In the genomic region with DNA sequence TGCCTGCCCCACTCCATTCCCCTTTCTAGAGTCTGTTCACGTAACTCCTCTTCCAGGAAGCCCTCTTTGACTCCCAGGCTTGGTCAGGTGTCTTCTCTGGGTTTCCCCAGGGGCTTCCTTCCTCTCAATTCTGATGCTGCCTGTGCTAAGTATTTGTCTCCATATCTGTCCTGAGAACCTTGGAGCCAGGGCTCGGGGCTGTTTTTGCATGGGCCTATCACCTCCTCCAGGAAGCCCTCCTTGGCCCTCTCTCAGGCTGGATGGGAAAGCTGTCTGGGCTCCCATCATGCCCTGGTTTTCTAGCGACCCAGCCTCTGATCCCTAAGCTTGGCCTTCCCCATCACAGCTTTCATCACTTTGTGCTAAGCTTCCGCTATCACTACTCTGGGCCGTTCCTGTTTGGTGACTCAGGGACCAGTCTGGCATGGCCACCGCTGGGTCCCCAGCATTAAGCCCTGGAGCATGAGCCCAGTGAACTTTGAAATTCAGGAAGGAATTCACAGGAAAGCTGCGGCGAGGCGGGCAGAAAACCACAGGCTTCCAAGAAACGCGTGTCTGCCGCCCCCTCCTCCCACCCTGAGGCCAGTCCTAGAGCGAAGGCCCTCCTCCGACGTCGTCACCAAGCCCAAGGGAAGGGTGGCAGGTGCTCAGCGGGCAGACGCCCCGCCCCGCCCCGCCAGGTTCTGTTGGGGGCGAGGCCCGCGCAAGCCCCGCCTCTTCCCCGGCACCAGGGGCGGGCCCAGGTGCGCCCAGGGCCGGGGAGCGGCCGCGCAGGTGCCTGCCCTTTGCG, we compare ENCODE assay signal across 8 cellular contexts. TPM values are rescaled to one million over a fixed set of nuclear protein-coding genes. Genes with fewer than 3 reads are reported as not detected.
A peak's percentile ranks its signal among the peaks of the same experiment; 100 is the strongest.
DNase-seq lines count a peak whose midpoint lies in the region; ATAC-seq and TF ChIP-seq lines count a peak whose summit lies in the region.

No MANE protein-coding gene starts in this region.

- peak overlapping the region; percentile 75 for H3K4me2 ChIP-seq in OCI-LY7 (ENCODE audit: low read length)

- CTCF ChIA-PET in OCI-LY7 (lab: Charles Lee; ENCODE audit: unreplicated experiment): no interaction called here

- BruUV-seq in OCI-LY7 (replicated peaks; lab: Mats Ljungman, UMichigan): no TSS peak

- H3K36me3 ChIP-seq in OCI-LY7 (ENCODE audit: insufficient read depth, low read length) (no peaks in the 10 kb centered on the region), upper lobe of right lung (no peaks in the 10 kb centered on the region)

- H3K4me1 ChIP-seq in OCI-LY7 (ENCODE audit: insufficient read depth, low read length, poor library complexity, severe bottlenecking): peaks cover 15% of the 10 kb centered on the region
- H3K4me1 ChIP-seq in upper lobe of right lung: peaks cover 16% of the 10 kb centered on the region

- DNase-seq in COR-L47 (lab: John Stamatoyannopoulos, UW) (peak; percentile 97), OCI-LY7 (ENCODE audit: low spot score) (peak; percentile 73), Right ventricle myocardium superior (no peak), posterior cingulate gyrus (peak in 6 of 10 donors; percentile 48 to 95 (median 78)), upper lobe of right lung (peak; percentile 96)
- DNase-seq in activated effector memory CD4-positive, alpha-beta T cell treated with Interleukin-2 at 50 U/mL for 16 hours: peak; percentile 63

- no peaks in the 10 kb centered on the region for H3K27me3 ChIP-seq in upper lobe of right lung

- peak overlapping the region; percentile 36 for H3K27ac ChIP-seq in OCI-LY7 (ENCODE audit: low read depth, low read length, poor library complexity, severe bottlenecking)
- peak overlapping the region; percentile 86 for H3K27ac ChIP-seq in upper lobe of right lung

- peak; percentile 55 for ATAC-seq in HG03095 (IDR thresholded peaks at IDR 0.05; ENCODE audit: unreplicated experiment)
- ATAC-seq in Right ventricle myocardium superior (ENCODE audit: poor library complexity): peak; percentile 82
- peak; percentile 94 for ATAC-seq in upper lobe of right lung
- no peak for ATAC-seq in HG02885 (IDR thresholded peaks at IDR 0.05; ENCODE audit: poor library complexity, unreplicated experiment)

- H3K4me3 ChIP-seq in OCI-LY7 (ENCODE audit: low read depth, low read length, poor library complexity, severe bottlenecking) (peak overlapping the region; percentile 67), upper lobe of right lung (peak overlapping the region; percentile 64)

- H4K20me1 ChIP-seq in OCI-LY7 (ENCODE audit: insufficient read depth, low read length): no peaks in the 10 kb centered on the region

- peak overlapping the region; percentile 82 for H2AFZ ChIP-seq in OCI-LY7 (ENCODE audit: low read length)

- no peaks in the 10 kb centered on the region for H3K9me2 ChIP-seq in OCI-LY7 (ENCODE audit: insufficient read depth, low read length)

- no peaks in the 10 kb centered on the region for H3K79me2 ChIP-seq in OCI-LY7 (ENCODE audit: insufficient read depth, low read depth, low read length)

- POLR2A ChIA-PET in OCI-LY7 (lab: Charles Lee): interaction anchor here (1.0 to 1.6 kb wide), 2 partner anchors 21 to 58 kb away, joined by 3 read pairs; no protein-coding TSS in a partner anchor

- TF ChIP-seq CTCF in OCI-LY7 (conservative IDR thresholded peaks at IDR 0.05; ENCODE audit: low read length) (no peak), upper lobe of right lung (IDR thresholded peaks at IDR 0.05) (no peak)

- intact Hi-C loops in OCI-LY7 (cut with micrococcal nuclease; ENCODE audit: unreplicated experiment): loop anchor here (2.0 kb wide), 1 partner anchor 53 kb away; no protein-coding TSS in a partner anchor
- intact Hi-C loops in Right ventricle myocardium superior (cut with DNase I): loop anchor here (5.0 kb wide), 1 partner anchor 53 kb away; the partner anchor contains the start of genes KCNK6 and YIF1B
- intact Hi-C loops in posterior cingulate gyrus (cut with DNase I): no loop called here
- intact Hi-C loops in upper lobe of right lung (cut with DNase I): no loop called here

- H3K9me3 ChIP-seq in OCI-LY7 (ENCODE audit: low read length) (no peaks in the 10 kb centered on the region), upper lobe of right lung (no peaks in the 10 kb centered on the region)

RNA-seq across cellular contexts. Expression of gene SPINT2, which starts 0.5 kb away (rescaled TPM):
- total RNA-seq in OCI-LY7 (2014; rRNA removed; shearing (Covaris generic)): 36.7 and 59.5 TPM in 2 replicates
- total RNA-seq in OCI-LY7 (2022) (77.2 and 82.2 TPM in 2 replicates), Right ventricle myocardium superior (8.7 TPM), upper lobe of right lung (231 TPM)

RNA-seq across cellular contexts. Expression of gene PPP1R14A, which starts 7.7 kb away (rescaled TPM):
- total RNA-seq in OCI-LY7 (2014; rRNA removed; shearing (Covaris generic)): not detected in 2 replicates
- total RNA-seq in OCI-LY7 (2022) (not detected in 2 replicates), Right ventricle myocardium superior (31.1 TPM), upper lobe of right lung (113 TPM)

RNA-seq across cellular contexts. Expression of gene DPF1, which starts 39.9 kb away (rescaled TPM):
- total RNA-seq in OCI-LY7 (2014; rRNA removed; shearing (Covaris generic)): 6.5 and 7.6 TPM in 2 replicates
- total RNA-seq in OCI-LY7 (2022) (11.3 and 11.4 TPM in 2 replicates), Right ventricle myocardium superior (not detected), upper lobe of right lung (not detected)

RNA-seq across cellular contexts. Expression of gene C19orf33, which starts 40.2 kb away (rescaled TPM):
- not detected in 2 replicates for total RNA-seq in OCI-LY7 (2014; rRNA removed; shearing (Covaris generic))
- total RNA-seq in OCI-LY7 (2022): not detected in 2 replicates
- total RNA-seq in Right ventricle myocardium superior: 5.6 TPM
- total RNA-seq in upper lobe of right lung: 63.0 TPM

RNA-seq across cellular contexts. Expression of gene YIF1B, which starts 51.9 kb away (rescaled TPM):
- total RNA-seq in OCI-LY7 (2014; rRNA removed; shearing (Covaris generic)): 44.3 and 68.3 TPM in 2 replicates
- total RNA-seq in OCI-LY7 (2022): 59.3 and 64.3 TPM in 2 replicates
- 31.3 TPM for total RNA-seq in Right ventricle myocardium superior
- total RNA-seq in upper lobe of right lung: 37.3 TPM

Comparison
In these comparisons a context has a peak if more than half of its experiments do, and no peak if none do; other contexts are left out.
1. RNA of gene PPP1R14A, which starts 7.7 kb away (total RNA-seq): 113 TPM in upper lobe of right lung (single experiment) and 31.1 TPM in Right ventricle myocardium superior (single experiment); not detected in OCI-LY7; every median in the first group is over 10 times any median in the second.
2. intact Hi-C loops: an anchor here in OCI-LY7 (2.0 kb wide) and Right ventricle myocardium superior (5.0 kb wide); none called in posterior cingulate gyrus and upper lobe of right lung.